Comparison of ENCODE assay signal across 26 cellular contexts in the genomic region with DNA sequence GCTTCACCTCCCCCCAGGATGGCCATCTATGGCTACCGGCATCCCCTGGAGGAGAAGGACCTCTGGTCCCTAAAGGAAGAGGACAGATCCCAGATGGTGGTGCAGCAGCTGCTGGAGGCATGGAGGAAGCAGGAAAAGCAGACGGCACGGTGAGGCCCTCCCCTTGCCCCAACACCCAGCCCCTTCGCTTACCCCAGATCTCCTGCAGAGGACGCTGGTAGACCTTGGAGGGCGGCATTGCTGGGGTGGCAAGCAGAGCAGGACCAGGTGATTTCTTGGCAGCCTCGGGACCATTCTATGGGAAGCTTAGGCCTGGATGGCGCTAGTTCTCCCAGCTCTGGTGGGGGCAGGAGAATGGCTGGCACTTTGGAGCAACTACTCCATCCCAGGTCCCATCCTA. TPM values are rescaled to one million over a fixed set of nuclear protein-coding genes. Genes with fewer than 3 reads are reported as not detected.
DNase-seq lines count a peak whose midpoint lies in the region; ATAC-seq, FAIRE-seq and TF ChIP-seq lines count a peak whose summit lies in the region.
"Had no signal": no experiment of that assay in that cellular context is flagged by ENCODE, and none has a peak within 500 bp of the region (broad histone marks: within the 10 kb centered on the region; RNA-seq: fewer than 3 reads in every experiment).

No MANE protein-coding gene starts in this region.

- no peak overlapping the region for H2BK5ac ChIP-seq in IMR-90 (ENCODE audit: low read depth, low read length, poor library complexity, severe bottlenecking)
- no peak overlapping the region for H2BK5ac ChIP-seq in H1 (ENCODE audit: low read depth, low read length)

- POLR2A ChIA-PET in IMR-90 (lab: Charles Lee; ENCODE audit: unreplicated experiment) (no interaction called here), H1 (lab: Charles Lee; ENCODE audit: partially characterized antibody) (interaction anchor here (0.6 to 1.3 kb wide), 2 partner anchors 14 to 20 kb away, joined by 3 read pairs; no protein-coding TSS in a partner anchor)

- H3K79me1 ChIP-seq in IMR-90 (ENCODE audit: low read depth in 1 of 2, low read length in 2 of 2) (peaks cover 0 to 18% of the 10 kb centered on the region in 2 experiments; a peak in 2 of 4 replicates), H1 (ENCODE audit: low read depth, low read length) (no peaks in the 10 kb centered on the region)

- DNase-seq in IMR-90 (no peak), H1 (ENCODE audit: low read depth in 1 of 2, low spot score in 2 of 2) (peak in 1 of 2 experiments; percentile 58), retina (peak; percentile 17), NCI-H524 (lab: John Stamatoyannopoulos, UW) (no peak), NCI-H1092 (lab: John Stamatoyannopoulos, UW) (no peak), midbrain (lab: John Stamatoyannopoulos, UW) (no peak)
- DNase-seq: activated CD4-positive, alpha-beta memory T cell treated with anti-CD3 and anti-CD28 coated beads, Interleukin-2, amount 10 ng/mL, durations not matched to agents 7 days and 5 days; activated CD4-positive, alpha-beta T cell treated with anti-CD3 and anti-CD28 coated beads for 1 hour; activated CD8-positive, alpha-beta memory T cell treated with anti-CD3 and anti-CD28 coated beads, Interleukin-2, amount 50 U/mL, for 48 hours; anterior cingulate cortex; colonic mucosa; DMS79; esophagus squamous epithelium; foreskin melanocyte; GDM1; NCI-H187 treated with DMSO at 0.1 percent for 48 hours; NCI-H2171 treated with DMSO at 0.1 percent for 48 hours; NCI-H510A treated with DMSO at 0.1 percent for 48 hours; psoas muscle; RPMI8226; stimulated activated naive CD8-positive, alpha-beta T cell treated with anti-CD3 and anti-CD28 coated beads, Interleukin-15, Interleukin-2, amounts not matched to agents 100 U/mL and 50 U/mL, for 24 hours; T-helper 17 cell had no signal

- no peak overlapping the region for H3K23ac ChIP-seq in IMR-90 (ENCODE audit: low read depth, low read length)
- H3K23ac ChIP-seq in H1 (ENCODE audit: insufficient read length), result no peak overlapping the region

- TF ChIP-seq RAD21 in IMR-90 (IDR thresholded peaks at IDR 0.05; ENCODE audit: low read length) (no peak), H1 (IDR thresholded peaks at IDR 0.05 in 1 of 2, conservative IDR thresholded peaks at IDR 0.05 in 1 of 2; ENCODE audit: low read depth in 2 of 2, low read length in 2 of 2) (peak; percentile 63 to 79)

- H3K4me2 ChIP-seq in IMR-90 (ENCODE audit: low read depth, low read length), result no peak overlapping the region
- H3K4me2 ChIP-seq in H1 (ENCODE audit: insufficient read depth in 1 of 2, low read depth in 2 of 2, low read length in 2 of 2), result no peak overlapping the region

- H3K4me1 ChIP-seq in IMR-90 (ENCODE audit: control insufficient read depth, insufficient read depth, low read length) (peaks cover 32% of the 10 kb centered on the region), H1 (replicated peaks in 1 of 4; ENCODE audit: control insufficient read depth in 3 of 4, insufficient read depth in 4 of 4, low read length in 3 of 4) (peaks cover 3 to 8% (median 5%) of the 10 kb centered on the region in 4 experiments; a peak in 6 of 7 replicates)

- peaks cover 41% of the 10 kb centered on the region for H3K9me1 ChIP-seq in IMR-90 (ENCODE audit: insufficient read depth, low read length)

- H2BK20ac ChIP-seq in IMR-90 (ENCODE audit: low read depth, low read length) (no peak overlapping the region), H1 (ENCODE audit: low read length) (no peak overlapping the region)

- H4K8ac ChIP-seq in IMR-90 (ENCODE audit: low read depth in 2 of 2, low read length in 2 of 2) (peak overlapping the region in 1 of 2 experiments; percentile 5; a peak in 1 of 4 replicates), H1 (ENCODE audit: extremely low read depth, insufficient read depth, low read length) (no peak overlapping the region)

- H3K27me3 ChIP-seq in IMR-90 (ENCODE audit: control insufficient read depth, insufficient read depth, low read length) (no peaks in the 10 kb centered on the region), H1 (replicated peaks in 1 of 4; ENCODE audit: control insufficient read depth in 3 of 4, extremely low read depth in 1 of 4, insufficient read depth in 3 of 4, low read length in 3 of 4) (no peaks in the 10 kb centered on the region)
- H3K27me3 ChIP-seq: colonic mucosa, esophagus squamous epithelium had no signal

- H3K9me3 ChIP-seq in IMR-90 (ENCODE audit: control insufficient read depth, insufficient read depth, low read length) (no peaks in the 10 kb centered on the region), H1 (ENCODE audit: insufficient read depth in 2 of 2, low read depth in 1 of 2, low read length in 1 of 2) (no peaks in the 10 kb centered on the region)
- H3K9me3 ChIP-seq: colonic mucosa, esophagus squamous epithelium, psoas muscle had no signal

- H2AFZ ChIP-seq in IMR-90 (replicated peaks; ENCODE audit: low read length, poor library complexity) (peak overlapping the region; percentile 26), H1 (ENCODE audit: low read length) (no peak overlapping the region)

- no peak for TF ChIP-seq EP300 in H1 (IDR thresholded peaks at IDR 0.05; ENCODE audit: borderline replicate concordance in 1 of 2, low read depth in 2 of 2, low read length in 2 of 2)

- TF ChIP-seq POLR2A in IMR-90 (IDR thresholded peaks at IDR 0.05; ENCODE audit: low read depth, low read length) (no peak), H1 (IDR thresholded peaks at IDR 0.05; ENCODE audit: control extremely low read depth in 1 of 2, low read depth in 2 of 2, low read length in 2 of 2) (no peak)

- no peak overlapping the region for H4K5ac ChIP-seq in IMR-90 (ENCODE audit: low read depth, low read length)
- no peak overlapping the region for H4K5ac ChIP-seq in H1 (ENCODE audit: insufficient read length, low read depth, low read length)

- intact Hi-C loops in IMR-90 (cut with micrococcal nuclease), result no loop called here

- H3K56ac ChIP-seq in IMR-90 (ENCODE audit: extremely low read depth, insufficient read depth, low read length), result no peak overlapping the region
- no peak overlapping the region for H3K56ac ChIP-seq in H1 (replicated peaks; ENCODE audit: insufficient read length, low read depth, low read length)

- H4K20me1 ChIP-seq in IMR-90 (ENCODE audit: insufficient read depth, low read length) (no peaks in the 10 kb centered on the region), H1 (replicated peaks in 1 of 2; ENCODE audit: control insufficient read depth in 1 of 2, insufficient read depth in 2 of 2, low read length in 2 of 2) (no peaks in the 10 kb centered on the region)

- CTCF ChIA-PET in IMR-90 (lab: Yijun Ruan, JAX), result no interaction called here
- CTCF ChIA-PET in H1 (lab: Charles Lee; ENCODE audit: partially characterized antibody), result interaction anchor here (0.6 to 10.0 kb wide), 17 partner anchors 10 to 361 kb away, joined by 3 to 96 read pairs (median 5); no protein-coding TSS in a partner anchor

- peak overlapping the region; percentile 2; the same call in 1 of the 3 replicates for H2BK15ac ChIP-seq in IMR-90 (ENCODE audit: low read depth, low read length)
- no peak overlapping the region for H2BK15ac ChIP-seq in H1 (ENCODE audit: low read length)

- H2BK12ac ChIP-seq in H1 (ENCODE audit: low read depth, low read length), result no peak overlapping the region

- 0 out of 2 replicates have a peak overlapping the region, but pooled peaks have one; percentile 23 for H4K91ac ChIP-seq in IMR-90 (ENCODE audit: insufficient read depth, low read depth, low read length)
- H4K91ac ChIP-seq in H1 (replicated peaks; ENCODE audit: insufficient read length, low read length), result no peak overlapping the region

- H2AK5ac ChIP-seq in IMR-90 (ENCODE audit: low read depth, low read length) (peak overlapping the region; percentile 29), H1 (ENCODE audit: low read depth, low read length) (no peak overlapping the region)

- H3K36me3 ChIP-seq in IMR-90 (ENCODE audit: control insufficient read depth, insufficient read depth, low read length), result peaks cover 2% of the 10 kb centered on the region; the same call in 1 of the 2 replicates
- H3K36me3 ChIP-seq in H1 (ENCODE audit: control insufficient read depth in 2 of 4, insufficient read depth in 4 of 4, low read length in 3 of 4), result no peaks in the 10 kb centered on the region
- H3K36me3 ChIP-seq: colonic mucosa, esophagus squamous epithelium had no signal

- BruUV-seq in IMR-90 (replicated peaks; lab: Mats Ljungman, UMichigan), result no TSS peak

- ATAC-seq in IMR-90 (ENCODE audit: low read depth) (no peak), HG03442 (IDR thresholded peaks at IDR 0.05; ENCODE audit: unreplicated experiment) (no peak)
- ATAC-seq: activated T-helper 17 cell treated with anti-CD3 and anti-CD28 coated beads, Interleukin-2, amount 50 U/mL, for 72 hours; psoas muscle; stimulated activated naive CD8-positive, alpha-beta T cell treated with anti-CD3 and anti-CD28 coated beads, Interleukin-15, Interleukin-2, amounts not matched to agents 100 U/mL and 50 U/mL, for 24 hours; T-helper 17 cell had no signal

- no peak overlapping the region for H2AK9ac ChIP-seq in IMR-90 (replicated peaks; ENCODE audit: low read depth, low read length, poor library complexity)

- H3K4me3 ChIP-seq in IMR-90 (ENCODE audit: insufficient read depth, low read depth, low read length), result no peak overlapping the region
- H3K4me3 ChIP-seq in H1 (ENCODE audit: extremely low read depth in 1 of 4, insufficient read depth in 2 of 4, low read depth in 3 of 4, low read length in 4 of 4), result no peak overlapping the region
- H3K4me3 ChIP-seq: colonic mucosa, esophagus squamous epithelium, psoas muscle had no signal

- no peak for FAIRE-seq in H1 (lab: Jason Lieb, UNC)
- FAIRE-seq: bronchial epithelial cell had no signal

- no peaks in the 10 kb centered on the region for H3K79me2 ChIP-seq in H1 (ENCODE audit: control insufficient read depth in 1 of 2, insufficient read depth in 2 of 2, low read length in 2 of 2)

- peak overlapping the region; percentile 72 for H3K27ac ChIP-seq in C4-2B
- H3K27ac ChIP-seq in IMR-90 (ENCODE audit: insufficient read depth, low read length), result no peak overlapping the region
- no peak overlapping the region for H3K27ac ChIP-seq in H1 (ENCODE audit: low read depth, low read length)
- H3K27ac ChIP-seq: psoas muscle had no signal

- WGBS in IMR-90 (ENCODE audit: extremely low coverage in 2 of 2, insufficient read length in 1 of 2), 2 experiments, result no CpG with 5 or more reads among the region's 8 CpGs
- 84% methylated on average over 5 of the region's 8 CpGs; no CpG with 5 or more reads in 1 of the 2 experiments for WGBS in H1 (ENCODE audit: extremely low coverage in 1 of 2, insufficient coverage in 1 of 2, insufficient read length in 1 of 2, insufficient replicate concordance in 2 of 2, low coverage in 1 of 2, low lambda C conversion rate in 2 of 2, missing lambda C conversion rate in 1 of 2), 2 experiments

- H3K4ac ChIP-seq in IMR-90 (ENCODE audit: low read depth, low read length) (peak overlapping the region; percentile 98), H1 (replicated peaks; ENCODE audit: insufficient read length, low read depth, low read length) (no peak overlapping the region)

- H2BK120ac ChIP-seq in IMR-90 (ENCODE audit: low read depth, low read length) (no peak overlapping the region), H1 (replicated peaks; ENCODE audit: low read depth, low read length) (no peak overlapping the region)

- H3K18ac ChIP-seq in IMR-90 (ENCODE audit: low read depth, low read length) (no peak overlapping the region), H1 (ENCODE audit: extremely low read depth, low read length) (no peak overlapping the region)

- H3K23me2 ChIP-seq in H1 (ENCODE audit: low read depth, low read length), result no peaks in the 10 kb centered on the region

- in situ Hi-C loops in IMR-90 (cut with MboI; ENCODE audit: low sequenced_read_pairs), result no loop called here

- no peak overlapping the region for H3K14ac ChIP-seq in IMR-90 (replicated peaks; ENCODE audit: low read depth, low read length)
- H3K14ac ChIP-seq in H1 (ENCODE audit: insufficient read length), result no peak overlapping the region

- no peak overlapping the region for H3K9ac ChIP-seq in IMR-90 (ENCODE audit: low read depth, low read length)
- no peak overlapping the region for H3K9ac ChIP-seq in H1 (replicated peaks in 1 of 4; ENCODE audit: extremely low read depth in 1 of 4, low read depth in 3 of 4, low read length in 3 of 4)

- dilution Hi-C loops in IMR-90 (cut with HindIII; ENCODE audit: low sequenced_read_pairs, unreplicated experiment), result no loop called here

- no peak for TF ChIP-seq CTCF in C4-2B (conservative IDR thresholded peaks at IDR 0.05)
- no peak for TF ChIP-seq CTCF in IMR-90 (conservative IDR thresholded peaks at IDR 0.05; ENCODE audit: low read depth, low read length)
- TF ChIP-seq CTCF in H1 (IDR thresholded peaks at IDR 0.05; ENCODE audit: control extremely low read depth in 1 of 3, insufficient read depth in 1 of 3, low read depth in 1 of 3, low read length in 3 of 3), result peak; percentile 40 to 62 (median 43)

RNA-seq across cellular contexts. Expression of gene ABCC3, which starts 24.5 kb away (rescaled TPM):
- 2.2 and 3.2 TPM in 2 replicates for total RNA-seq in IMR-90 (2012; rRNA removed)
- polyA plus RNA-seq in IMR-90 (2012; rRNA removed) (6.0 and 6.6 TPM in 2 replicates), H1 (2011; rRNA removed) (0.22 and 0.35 TPM in 2 replicates)
- polyA plus RNA-seq in IMR-90 (2012; cell fraction: cytosol; rRNA removed), result 1.7 and 5.8 TPM in 2 replicates
- 61.3 and 69.4 TPM in 2 replicates for polyA plus RNA-seq in IMR-90 (2012; cell fraction: nucleus; rRNA removed; ENCODE audit: low replicate concordance)
- 0.37 and 0.71 TPM in 2 replicates for total RNA-seq in H1 (2021; fragmentation: NEBNext Ultra II Directional; extraction: Animal tissue kit (Norgen Biotek cat#: 25700))
- 0.40 TPM for polyA plus RNA-seq in H1 (2011; cell fraction: cytosol; rRNA removed)
- 2.4 TPM for polyA plus RNA-seq in H1 (2011; cell fraction: nucleus; rRNA removed)
- polyA plus RNA-seq in H1 (2012, experiment 1 of 2), result 0.54 to 0.84 TPM (median 0.60 TPM) in 4 replicates
- polyA plus RNA-seq in H1 (2012, experiment 2 of 2), result 0.17 TPM
- polyA plus RNA-seq in H1 (2013, experiment 1 of 2), result 0.20 TPM
- 0.37 TPM for polyA plus RNA-seq in H1 (2013, experiment 2 of 2)
- polyA minus RNA-seq in H1 (2011; rRNA and poly(A)+ RNA removed), result 0.35 and 1.1 TPM in 2 replicates
- 1.5 TPM for polyA minus RNA-seq in H1 (2011; cell fraction: cytosol; rRNA and poly(A)+ RNA removed)
- 0.40 TPM for polyA minus RNA-seq in H1 (2011; cell fraction: nucleus; rRNA and poly(A)+ RNA removed)

RNA-seq across cellular contexts. Expression of gene ANKRD40, which starts 48.5 kb away (rescaled TPM):
- 35.8 and 38.9 TPM in 2 replicates for total RNA-seq in IMR-90 (2012; rRNA removed)
- polyA plus RNA-seq in IMR-90 (2012; rRNA removed) (23.4 and 23.5 TPM in 2 replicates), H1 (2011; rRNA removed) (19.7 and 26.1 TPM in 2 replicates)
- polyA plus RNA-seq in IMR-90 (2012; cell fraction: cytosol; rRNA removed), result 6.0 and 8.0 TPM in 2 replicates
- polyA plus RNA-seq in IMR-90 (2012; cell fraction: nucleus; rRNA removed; ENCODE audit: low replicate concordance), result 6.2 and 29.6 TPM in 2 replicates
- total RNA-seq in H1 (2021; fragmentation: NEBNext Ultra II Directional; extraction: Animal tissue kit (Norgen Biotek cat#: 25700)), result 50.1 and 54.3 TPM in 2 replicates
- polyA plus RNA-seq in H1 (2011; cell fraction: cytosol; rRNA removed), result 28.3 TPM
- 14.5 TPM for polyA plus RNA-seq in H1 (2011; cell fraction: nucleus; rRNA removed)
- polyA plus RNA-seq in H1 (2012, experiment 1 of 2), result 21.9 to 29.8 TPM (median 24.2 TPM) in 4 replicates
- polyA plus RNA-seq in H1 (2012, experiment 2 of 2), result 8.3 TPM
- polyA plus RNA-seq in H1 (2013, experiment 1 of 2), result 28.3 TPM
- polyA plus RNA-seq in H1 (2013, experiment 2 of 2), result 29.0 TPM
- 31.2 and 33.8 TPM in 2 replicates for polyA minus RNA-seq in H1 (2011; rRNA and poly(A)+ RNA removed)
- polyA minus RNA-seq in H1 (2011; cell fraction: cytosol; rRNA and poly(A)+ RNA removed), result 21.9 TPM
- 18.0 TPM for polyA minus RNA-seq in H1 (2011; cell fraction: nucleus; rRNA and poly(A)+ RNA removed)

Comparison
In these comparisons a context has a peak if more than half of its experiments do, and no peak if none do; other contexts are left out.
1. CTCF ChIP-seq: peak in H1 (3 of 3); none in C4-2B (single experiment) and IMR-90 (single experiment).